17 cellular contexts compared by ENCODE assay signal in the genomic region with DNA sequence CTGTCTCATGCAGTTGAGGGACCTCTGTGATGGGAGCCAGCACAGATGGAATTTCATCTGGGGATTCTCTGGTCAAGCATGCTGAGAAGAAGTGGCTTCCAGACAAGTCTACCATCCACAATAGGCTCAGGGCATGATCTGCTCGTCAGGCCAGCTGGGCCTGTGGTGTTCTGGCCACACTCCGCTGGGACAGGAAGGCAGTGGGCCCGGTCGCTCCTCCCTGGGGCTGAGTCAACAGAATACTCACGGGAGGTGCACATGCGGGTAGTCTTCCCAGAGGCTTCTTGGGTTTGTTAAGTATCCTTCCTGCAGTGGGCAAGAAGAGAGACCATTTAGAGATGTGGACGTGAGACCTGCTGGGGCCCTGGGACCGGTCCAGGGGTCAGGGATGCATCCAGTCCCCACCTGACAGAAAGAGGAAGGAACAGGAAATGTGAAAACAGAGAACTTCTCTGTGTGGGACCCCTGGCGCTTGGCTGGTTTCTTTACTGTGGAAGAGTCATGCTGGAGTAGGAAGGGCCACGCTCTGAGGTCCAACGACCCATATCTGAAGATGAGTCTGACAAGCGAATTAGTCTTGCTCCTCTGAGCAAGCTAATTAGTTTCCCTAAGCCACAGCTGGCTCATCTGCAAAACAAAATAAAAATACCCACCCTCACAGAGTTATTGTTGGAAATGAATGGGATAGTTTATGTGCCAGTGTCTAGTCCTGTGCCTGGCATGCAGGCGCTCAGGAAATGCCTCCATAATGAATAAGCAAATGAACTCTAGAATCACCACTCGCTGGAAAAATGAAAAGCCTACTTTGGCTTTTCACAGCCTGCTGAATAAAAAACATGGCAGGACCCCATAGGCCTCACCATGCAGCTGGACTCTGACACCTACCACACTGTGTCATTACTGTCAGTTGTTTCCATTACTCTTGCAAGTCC.
DNase-seq lines count a peak whose midpoint lies in the region; ATAC-seq, FAIRE-seq and TF ChIP-seq lines count a peak whose summit lies in the region.
"Had no signal": no experiment of that assay in that cellular context is flagged by ENCODE, and none has a peak within 500 bp of the region (broad histone marks: within the 10 kb centered on the region; RNA-seq: fewer than 3 reads in every experiment).

No MANE protein-coding gene starts in this region.

- H3K79me2 ChIP-seq in PC-3 (ENCODE audit: low read length) = no peaks in the 10 kb centered on the region

- CTCF ChIA-PET in PC-3 (lab: Charles Lee) = no interaction called here

- H3K9me2 ChIP-seq in PC-3 (replicated peaks; ENCODE audit: low read length) = no peaks in the 10 kb centered on the region

- no peak for TF ChIP-seq CTCF in PC-3 (conservative IDR thresholded peaks at IDR 0.05; ENCODE audit: low read depth, low read length)

- FAIRE-seq in GM19239 (lab: Jason Lieb, UNC) = no peak
- FAIRE-seq: GM18507, HepG2 had no signal

- ATAC-seq in PC-3 = no peak
- ATAC-seq: activated T-cell treated with anti-CD3 and anti-CD28 coated beads, Interleukin-2, amount 50 U/mL, for 4 hours; gastroesophageal sphincter; HepG2; psoas muscle had no signal

- H3K9ac ChIP-seq in HUES64 (ENCODE audit: low read depth, low read length) (no peak overlapping the region), PC-3 (ENCODE audit: low read length) (no peak overlapping the region)

- DNase-seq in EL (peak; percentile 88), dermis blood vessel endothelial cell (peak; percentile 66), renal cortical epithelial cell (ENCODE audit: low read depth) (peak; percentile 21), GM19239 (ENCODE audit: insufficient read length, low spot score) (no peak), PC-3 (no peak), NCI-H2029 (lab: John Stamatoyannopoulos, UW) (no peak)
- no peak for DNase-seq in stimulated activated CD4-positive, alpha-beta T cell treated with anti-CD3 and anti-CD28 coated beads, Interleukin-15, amount 100 ng/mL, for 24 hours
- DNase-seq: activated CD4-positive, alpha-beta T cell treated with anti-CD3 and anti-CD28 coated beads, Interleukin-2, amount 10 ng/mL, durations not matched to agents 7 days and 5 days; activated T-cell treated with anti-CD3 and anti-CD28 coated beads, Interleukin-2, amount 50 U/mL, for 4 hours; C1 segment of cervical spinal cord; islet precursor cell; NCI-H1092; psoas muscle had no signal

- no peaks in the 10 kb centered on the region for H4K20me1 ChIP-seq in PC-3 (ENCODE audit: low read length)

- intact Hi-C loops in PC-3 (cut with micrococcal nuclease) = no loop called here

- no peaks in the 10 kb centered on the region for H3F3A ChIP-seq in PC-3 (ENCODE audit: low read length, unreplicated experiment)

- H3K4me1 ChIP-seq in HUES64 (ENCODE audit: insufficient read depth, low read length) (peaks cover 20% of the 10 kb centered on the region), PC-3 (ENCODE audit: insufficient read depth, low read length) (peaks cover 34% of the 10 kb centered on the region)

- H3K9me3 ChIP-seq in HUES64 (ENCODE audit: insufficient read depth, low read depth, low read length) = no peaks in the 10 kb centered on the region
- no peaks in the 10 kb centered on the region for H3K9me3 ChIP-seq in PC-3 (ENCODE audit: low read length)
- H3K9me3 ChIP-seq: gastroesophageal sphincter, psoas muscle had no signal

- no TSS peak for BruUV-seq in PC-3 (replicated peaks; lab: Mats Ljungman, UMichigan)

- peak overlapping the region; percentile 16; the same call in 1 of the 2 replicates for H3K27ac ChIP-seq in HUES64 (ENCODE audit: low read depth, low read length)
- no peak overlapping the region for H3K27ac ChIP-seq in PC-3 (ENCODE audit: low read length)
- H3K27ac ChIP-seq: psoas muscle had no signal

- POLR2A ChIA-PET in PC-3 (lab: Charles Lee; ENCODE audit: unreplicated experiment) = no interaction called here

- H3K36me3 ChIP-seq in HUES64 (ENCODE audit: insufficient read depth, low read length) = peaks cover 59% of the 10 kb centered on the region
- H3K36me3 ChIP-seq in PC-3 (ENCODE audit: low read depth, low read length) = peaks cover 15% of the 10 kb centered on the region

- WGBS in HUES64 = 90% methylated on average over 14 of the region's 14 CpGs

- H3K27me3 ChIP-seq in HUES64 (ENCODE audit: insufficient read depth, low read length) (no peaks in the 10 kb centered on the region), PC-3 (ENCODE audit: low read length) (no peaks in the 10 kb centered on the region)
- H3K27me3 ChIP-seq: gastroesophageal sphincter had no signal

- no peak overlapping the region for H3K4me3 ChIP-seq in HUES64 (ENCODE audit: low read length)
- no peak overlapping the region for H3K4me3 ChIP-seq in PC-3 (ENCODE audit: low read length)
- H3K4me3 ChIP-seq: gastroesophageal sphincter, psoas muscle had no signal

- no peak overlapping the region for H3K4me2 ChIP-seq in PC-3 (ENCODE audit: low read length)

- H2AFZ ChIP-seq in PC-3 (ENCODE audit: low read length) = no peak overlapping the region

Comparison
In these comparisons a context has a peak if more than half of its experiments do, and no peak if none do; other contexts are left out.
1. DNase-seq: peak in EL (single experiment), dermis blood vessel endothelial cell (single experiment) and renal cortical epithelial cell (single experiment); none in GM19239 (single experiment), stimulated activated CD4-positive, alpha-beta T cell treated with anti-CD3 and anti-CD28 coated beads, Interleukin-15, amount 100 ng/mL, for 24 hours (single experiment), PC-3 (single experiment) and NCI-H2029 (single experiment).